Comparison of ENCODE assay signal across 9 cellular contexts in the genomic region with DNA sequence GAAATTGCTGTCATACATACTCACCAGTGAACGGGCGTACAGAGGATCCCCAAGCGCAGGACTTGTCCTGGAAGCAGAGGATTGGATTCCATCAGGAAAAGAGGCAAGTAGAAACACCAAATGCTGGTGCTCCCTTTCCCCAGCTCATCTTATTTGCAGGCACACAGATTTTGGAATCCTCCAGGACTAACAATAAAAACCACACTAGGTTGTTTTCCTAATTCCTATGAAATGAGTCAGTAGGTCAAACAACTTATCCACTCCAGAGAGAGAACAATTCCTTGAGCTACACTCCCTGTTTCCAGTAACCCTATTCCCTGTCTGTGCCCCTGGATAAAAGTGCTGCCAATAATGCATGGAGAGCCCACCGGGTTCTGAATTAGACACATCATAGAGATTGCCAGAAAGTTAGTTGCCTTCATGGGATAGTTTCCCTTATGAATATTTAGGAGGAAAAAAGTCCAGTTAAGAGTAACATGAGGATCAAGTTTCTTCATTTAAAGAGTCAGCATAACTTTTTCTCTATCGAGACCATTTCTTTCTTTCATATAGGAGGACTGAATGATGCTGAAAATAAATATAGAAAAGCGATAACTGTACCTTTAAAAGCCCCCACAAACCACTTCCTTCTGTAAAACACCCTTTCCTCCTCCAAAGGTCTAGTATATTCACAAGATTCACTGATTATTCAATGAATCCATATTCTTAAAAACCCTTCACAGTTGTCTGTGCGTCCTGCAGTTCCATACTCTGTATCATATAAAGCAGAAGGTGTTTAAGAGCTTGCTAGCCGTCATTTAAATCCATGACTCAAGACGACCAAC.
DNase-seq lines count a peak whose midpoint lies in the region; ATAC-seq, FAIRE-seq and TF ChIP-seq lines count a peak whose summit lies in the region.
"Had no signal": no experiment of that assay in that cellular context is flagged by ENCODE, and none has a peak within 500 bp of the region (broad histone marks: within the 10 kb centered on the region; RNA-seq: fewer than 3 reads in every experiment).

No MANE protein-coding gene starts in this region.

- TF ChIP-seq CTCF in coronary artery (IDR thresholded peaks at IDR 0.05) (no peak), natural killer cell (IDR thresholded peaks at IDR 0.05) (no peak)

- peak; percentile 17 to 42 (median 28) for ATAC-seq in natural killer cell
- no peak for ATAC-seq in GM18873 (IDR thresholded peaks at IDR 0.05; ENCODE audit: low FRiP score, unreplicated experiment)

- DNase-seq in stimulated activated CD4-positive, alpha-beta T cell treated with anti-CD3 and anti-CD28 coated beads, Interleukin-4, amount 100 ng/mL, for 24 hours = peak; percentile 8
- DNase-seq in stimulated activated CD4-positive, alpha-beta T cell treated with anti-CD3 and anti-CD28 coated beads, Interleukin-15, amount 100 ng/mL, for 24 hours = no peak
- DNase-seq in NCI-H226 (peak; percentile 66), coronary artery (ENCODE audit: low spot score) (peak; percentile 62), natural killer cell (no peak), HTR-8/SVneo (ENCODE audit: insufficient read length, low spot score) (no peak), NCI-H82 (lab: John Stamatoyannopoulos, UW) (no peak)
- DNase-seq: left cardiac atrium had no signal

- H3K4me1 Mint-ChIP-seq in natural killer cell = peaks cover 77 to 80% of the 10 kb centered on the region in 2 donors

- peak overlapping the region; percentile 92 to 93 for H3K27ac Mint-ChIP-seq in natural killer cell

- no peaks in the 10 kb centered on the region for H3K36me3 Mint-ChIP-seq in natural killer cell

- peak overlapping the region; percentile 92 for H3K4me3 Mint-ChIP-seq in natural killer cell

- no peaks in the 10 kb centered on the region for H3K9me3 Mint-ChIP-seq in natural killer cell

- no peak for FAIRE-seq in HTR-8/SVneo (lab: Jason Lieb, UNC)

- intact Hi-C loops in natural killer cell (cut with micrococcal nuclease) = loop anchor here (2.0 to 5.0 kb wide), 4 partner anchors 15 to 325 kb away; no protein-coding TSS in a partner anchor

- peak overlapping the region; percentile 72 for H3K4me3 ChIP-seq in coronary artery

- no peaks in the 10 kb centered on the region for H3K27me3 Mint-ChIP-seq in natural killer cell (ENCODE audit: low read depth in 2 of 2)

- peak overlapping the region; percentile 87 to 88 for H3K27ac ChIP-seq in coronary artery

Comparison
In these comparisons a context has a peak if more than half of its experiments do, and no peak if none do; other contexts are left out.
1. DNase-seq: peak in stimulated activated CD4-positive, alpha-beta T cell treated with anti-CD3 and anti-CD28 coated beads, Interleukin-4, amount 100 ng/mL, for 24 hours (single experiment), NCI-H226 (single experiment) and coronary artery (single experiment); none in stimulated activated CD4-positive, alpha-beta T cell treated with anti-CD3 and anti-CD28 coated beads, Interleukin-15, amount 100 ng/mL, for 24 hours (single experiment), natural killer cell (single experiment), HTR-8/SVneo (single experiment) and NCI-H82 (single experiment).